ENCODE assay signal across 7 cellular contexts in genomic region chr10:80924063-80924952, GRCh38.
A peak's percentile ranks its signal among the peaks of the same experiment; 100 is the strongest.
DNase-seq lines count a peak whose midpoint lies in the region; ATAC-seq and TF ChIP-seq lines count a peak whose summit lies in the region.

No MANE protein-coding gene starts in this region.

- ATAC-seq in GM19438 (IDR thresholded peaks at IDR 0.05; ENCODE audit: low read depth, unreplicated experiment) (peak; percentile 69), right cardiac atrium (peak in 1 of 2 donors; percentile 59)
- no peak for ATAC-seq in natural killer cell treated with Interleukin-12 subunit alpha and Interleukin-12 subunit beta and Interleukin-15 and Interleukin-18, amount 100 ng/mL, for 72 hours

- H3K36me3 Mint-ChIP-seq in natural killer cell treated with Interleukin-12 subunit alpha and Interleukin-12 subunit beta and Interleukin-15 and Interleukin-18, amount 100 ng/mL, for 72 hours = no peaks in the 10 kb centered on the region

- H3K27me3 Mint-ChIP-seq in natural killer cell treated with Interleukin-12 subunit alpha and Interleukin-12 subunit beta and Interleukin-15 and Interleukin-18, amount 100 ng/mL, for 72 hours = peaks cover 0 to 12% of the 10 kb centered on the region in 2 donors

- 34% methylated on average over 7 of the region's 7 CpGs for WGBS in right cardiac atrium
- 35 to 64% (median 46%) methylated on average over 7 of the region's 7 CpGs for WGBS in spleen, 5 donors

- H3K36me3 ChIP-seq in spleen = no peaks in the 10 kb centered on the region

- DNase-seq in ELF-1 (ENCODE audit: low read depth, low spot score) (peak; percentile 62), right cardiac atrium (peak in 2 of 3 donors; percentile 21 to 43), spleen (no peak)
- DNase-seq in activated CD4-positive, alpha-beta T cell treated with anti-CD3 and anti-CD28 coated beads, Interleukin-2, amount 50 U/mL, for 48 hours = peak; percentile 19 to 32
- DNase-seq in natural killer cell treated with Interleukin-12 subunit alpha and Interleukin-12 subunit beta and Interleukin-15 and Interleukin-18, amount 100 ng/mL, for 72 hours (ENCODE audit: low spot score) = no peak

- H3K27ac Mint-ChIP-seq in natural killer cell treated with Interleukin-12 subunit alpha and Interleukin-12 subunit beta and Interleukin-15 and Interleukin-18, amount 100 ng/mL, for 72 hours = no peak overlapping the region

- H3K27ac ChIP-seq in right cardiac atrium (ENCODE audit: low read length) = no peak overlapping the region
- no peak overlapping the region for H3K27ac ChIP-seq in spleen

- no peak overlapping the region for H3K4me3 Mint-ChIP-seq in natural killer cell treated with Interleukin-12 subunit alpha and Interleukin-12 subunit beta and Interleukin-15 and Interleukin-18, amount 100 ng/mL, for 72 hours

- TF ChIP-seq CTCF in LNCAP (IDR thresholded peaks at IDR 0.05) (peak; percentile 80), spleen (IDR thresholded peaks at IDR 0.05 in 8 of 11, conservative IDR thresholded peaks at IDR 0.05 in 3 of 11) (peak in 7 of 11 experiments; percentile 42 to 65 (median 58))

- no peak overlapping the region for H3K4me3 ChIP-seq in right cardiac atrium (ENCODE audit: low read length)
- no peak overlapping the region for H3K4me3 ChIP-seq in spleen

- peaks cover 7% of the 10 kb centered on the region for H3K27me3 ChIP-seq in right cardiac atrium (ENCODE audit: control insufficient read depth, insufficient read depth)
- H3K27me3 ChIP-seq in spleen (replicated peaks in 1 of 7) = no peaks in the 10 kb centered on the region

- H3K4me1 ChIP-seq in right cardiac atrium (ENCODE audit: control insufficient read depth, insufficient read depth, low read length) = no peaks in the 10 kb centered on the region
- H3K4me1 ChIP-seq in spleen = no peaks in the 10 kb centered on the region

- TF ChIP-seq POLR2A in spleen (IDR thresholded peaks at IDR 0.05) = no peak

- intact Hi-C loops in right cardiac atrium (cut with DNase I) (loop anchor here in 3 of 4 donors (10.0 kb wide), 6 partner anchors 220 to 550 kb away; no protein-coding TSS in a partner anchor), spleen (cut with DNase I; ENCODE audit: low total_unique reads) (loop anchor here (10.0 kb wide), 1 partner anchor 260 kb away; no protein-coding TSS in a partner anchor)

- H3K9me3 ChIP-seq in right cardiac atrium (ENCODE audit: control insufficient read depth, low read length) (no peaks in the 10 kb centered on the region), spleen (peaks cover 0 to 15% (median 9%) of the 10 kb centered on the region in 8 donors)

- H3K4me1 Mint-ChIP-seq in natural killer cell treated with Interleukin-12 subunit alpha and Interleukin-12 subunit beta and Interleukin-15 and Interleukin-18, amount 100 ng/mL, for 72 hours (ENCODE audit: low read depth in 2 of 2) = no peaks in the 10 kb centered on the region

- no peaks in the 10 kb centered on the region for H3K9me3 Mint-ChIP-seq in natural killer cell treated with Interleukin-12 subunit alpha and Interleukin-12 subunit beta and Interleukin-15 and Interleukin-18, amount 100 ng/mL, for 72 hours

Comparison
In these comparisons a context has a peak if more than half of its experiments do, and no peak if none do; other contexts are left out.
1. DNase-seq: peak in ELF-1 (single experiment), activated CD4-positive, alpha-beta T cell treated with anti-CD3 and anti-CD28 coated beads, Interleukin-2, amount 50 U/mL, for 48 hours (2 of 2) and right cardiac atrium (2 of 3); none in spleen (single experiment) and natural killer cell treated with Interleukin-12 subunit alpha and Interleukin-12 subunit beta and Interleukin-15 and Interleukin-18, amount 100 ng/mL, for 72 hours (single experiment).